ENCODE assay signal across 11 cellular contexts in genomic region chr11:108019870-108020540, GRCh38. TPM values are rescaled to one million over a fixed set of nuclear protein-coding genes. Genes with fewer than 3 reads are reported as not detected.
DNase-seq lines count a peak whose midpoint lies in the region; ATAC-seq, FAIRE-seq and TF ChIP-seq lines count a peak whose summit lies in the region.
"Had no signal": no experiment of that assay in that cellular context is flagged by ENCODE, and none has a peak within 500 bp of the region (broad histone marks: within the 10 kb centered on the region; RNA-seq: fewer than 3 reads in every experiment).

No MANE protein-coding gene starts in this region.

- 51% methylated on average over 4 of the region's 4 CpGs for WGBS in right cardiac atrium
- WGBS in gastroesophageal sphincter (ENCODE audit: low coverage in 1 of 2), 2 donors, result 73 to 77% methylated on average over 4 of the region's 4 CpGs

- peak; percentile 46 for DNase-seq in AG10803 (ENCODE audit: low read depth)
- DNase-seq in HCEC 1CT, result peak; percentile 44
- peak; percentile 43 for DNase-seq in adipocyte (ENCODE audit: low read depth)
- DNase-seq in right cardiac atrium, result peak in 1 of 3 donors; percentile 54
- no peak for DNase-seq in CD8-positive, alpha-beta memory T cell
- no peak for DNase-seq in urothelium cell line (ENCODE audit: low spot score)
- DNase-seq: effector memory CD8-positive, alpha-beta T cell had no signal

- no peak overlapping the region for H3K9ac ChIP-seq in adipocyte (ENCODE audit: low read length)

- H3K9me3 Mint-ChIP-seq in CD8-positive, alpha-beta memory T cell, result no peaks in the 10 kb centered on the region
- H3K9me3 Mint-ChIP-seq: effector memory CD8-positive, alpha-beta T cell had no signal

- peaks cover 52 to 96% (median 71%) of the 10 kb centered on the region in 3 donors for H3K4me1 Mint-ChIP-seq in CD8-positive, alpha-beta memory T cell

- no peaks in the 10 kb centered on the region for H3K27me3 ChIP-seq in adipocyte (replicated peaks; ENCODE audit: control insufficient read depth, insufficient read depth, low read length)
- H3K27me3 ChIP-seq in right cardiac atrium (ENCODE audit: control insufficient read depth, insufficient read depth), result no peaks in the 10 kb centered on the region
- H3K27me3 ChIP-seq in CD8-positive, alpha-beta memory T cell (ENCODE audit: insufficient read depth, low read length, poor library complexity, severe bottlenecking), result no peaks in the 10 kb centered on the region
- H3K27me3 ChIP-seq in gastroesophageal sphincter, result no peaks in the 10 kb centered on the region

- H3K9me3 ChIP-seq in adipocyte (ENCODE audit: control insufficient read depth, low read length) (no peaks in the 10 kb centered on the region), right cardiac atrium (ENCODE audit: control insufficient read depth, low read length) (no peaks in the 10 kb centered on the region), gastroesophageal sphincter (no peaks in the 10 kb centered on the region)
- no peaks in the 10 kb centered on the region for H3K9me3 ChIP-seq in CD8-positive, alpha-beta memory T cell (ENCODE audit: low read length)

- H3K36me3 ChIP-seq in adipocyte (ENCODE audit: control insufficient read depth, insufficient read depth, low read length, severe bottlenecking) (no peaks in the 10 kb centered on the region), gastroesophageal sphincter (no peaks in the 10 kb centered on the region)
- no peaks in the 10 kb centered on the region for H3K36me3 ChIP-seq in CD8-positive, alpha-beta memory T cell (ENCODE audit: insufficient read depth, low read length)

- H3K4me1 ChIP-seq in adipocyte (ENCODE audit: control insufficient read depth, insufficient read depth, low read length) (peaks cover 14% of the 10 kb centered on the region), right cardiac atrium (ENCODE audit: control insufficient read depth, insufficient read depth, low read length) (peaks cover 3% of the 10 kb centered on the region), gastroesophageal sphincter (peaks cover 0 to 59% (median 0%) of the 10 kb centered on the region in 3 donors)
- peaks cover 35% of the 10 kb centered on the region for H3K4me1 ChIP-seq in CD8-positive, alpha-beta memory T cell (ENCODE audit: insufficient read depth, low read length)

- intact Hi-C loops in right cardiac atrium (cut with DNase I), result loop anchor here in 1 of 4 donors (2.0 kb wide), 1 partner anchor 21 kb away; no protein-coding TSS in a partner anchor

- H3K4me3 ChIP-seq in AG10803 (ENCODE audit: low read length) (no peak overlapping the region), adipocyte (ENCODE audit: low read length) (peak overlapping the region; percentile 11), right cardiac atrium (ENCODE audit: low read length) (no peak overlapping the region), gastroesophageal sphincter (no peak overlapping the region)
- H3K4me3 ChIP-seq in CD8-positive, alpha-beta memory T cell (ENCODE audit: low read length), result no peak overlapping the region

- no peaks in the 10 kb centered on the region for H3K27me3 Mint-ChIP-seq in CD8-positive, alpha-beta memory T cell
- H3K27me3 Mint-ChIP-seq: effector memory CD8-positive, alpha-beta T cell had no signal

- peak; percentile 28 to 55 for ATAC-seq in right cardiac atrium
- no peak for ATAC-seq in GM19395 (IDR thresholded peaks at IDR 0.05; ENCODE audit: unreplicated experiment)
- no peak for ATAC-seq in gastroesophageal sphincter
- ATAC-seq: effector memory CD8-positive, alpha-beta T cell had no signal

- no peak overlapping the region for H3K4me3 Mint-ChIP-seq in CD8-positive, alpha-beta memory T cell

- TF ChIP-seq POLR2A in gastroesophageal sphincter (IDR thresholded peaks at IDR 0.05), result no peak

- peak overlapping the region in 1 of 8 donors; percentile 82 for H3K27ac Mint-ChIP-seq in CD8-positive, alpha-beta memory T cell
- H3K27ac Mint-ChIP-seq: effector memory CD8-positive, alpha-beta T cell had no signal

- TF ChIP-seq EP300 in gastroesophageal sphincter (IDR thresholded peaks at IDR 0.05), result no peak

- peaks cover 0 to 31% (median 2%) of the 10 kb centered on the region in 3 donors for H3K36me3 Mint-ChIP-seq in CD8-positive, alpha-beta memory T cell

- CTCF ChIA-PET in CD8-positive, alpha-beta memory T cell (lab: Charles Lee), result interaction anchor here (1.0 to 1.2 kb wide), 2 partner anchors 11 to 12 kb away, joined by 3 to 4 read pairs; partner anchors contain the start of gene CUL5

- no peak for FAIRE-seq in urothelium cell line (lab: Jason Lieb, UNC)
- FAIRE-seq: bronchial epithelial cell, keratinocyte had no signal

- H3K27ac ChIP-seq in right cardiac atrium (ENCODE audit: low read length) (no peak overlapping the region), gastroesophageal sphincter (no peak overlapping the region)
- no peak overlapping the region for H3K27ac ChIP-seq in CD8-positive, alpha-beta memory T cell (ENCODE audit: low read depth, low read length)

- TF ChIP-seq CTCF in AG10803 (conservative IDR thresholded peaks at IDR 0.05; ENCODE audit: low read length) (no peak), gastroesophageal sphincter (IDR thresholded peaks at IDR 0.05) (no peak)

- POLR2A ChIA-PET in CD8-positive, alpha-beta memory T cell (lab: Charles Lee), result interaction anchor here (0.6 kb wide), 1 partner anchor 32 kb away, joined by 3 read pairs; no protein-coding TSS in a partner anchor

RNA-seq across cellular contexts. Expression of gene CUL5, which starts 11.3 kb away (rescaled TPM):
- total RNA-seq in right cardiac atrium (10 to 100 TPM; 35.1 to 38.6 (median 37.8) TPM), gastroesophageal sphincter (10 to 100 TPM; 33.0 to 38.8 (median 33.8) TPM)
- polyA plus RNA-seq in right cardiac atrium, result 8.6 TPM
- 10 to 100 TPM; 41.8 to 42.9 TPM for total RNA-seq in CD8-positive, alpha-beta memory T cell
- polyA plus RNA-seq in CD8-positive, alpha-beta memory T cell, result 39.0 TPM

Comparison
In these comparisons a context has a peak if more than half of its experiments do, and no peak if none do; other contexts are left out.
1. DNase-seq: peak in AG10803 (single experiment), HCEC 1CT (single experiment) and adipocyte (single experiment); none in CD8-positive, alpha-beta memory T cell (0 of 5) and urothelium cell line (single experiment).
2. ATAC-seq: peak in right cardiac atrium (2 of 2); none in GM19395 (single experiment) and gastroesophageal sphincter (single experiment).